12 cellular contexts compared by ENCODE assay signal in the genomic region with DNA sequence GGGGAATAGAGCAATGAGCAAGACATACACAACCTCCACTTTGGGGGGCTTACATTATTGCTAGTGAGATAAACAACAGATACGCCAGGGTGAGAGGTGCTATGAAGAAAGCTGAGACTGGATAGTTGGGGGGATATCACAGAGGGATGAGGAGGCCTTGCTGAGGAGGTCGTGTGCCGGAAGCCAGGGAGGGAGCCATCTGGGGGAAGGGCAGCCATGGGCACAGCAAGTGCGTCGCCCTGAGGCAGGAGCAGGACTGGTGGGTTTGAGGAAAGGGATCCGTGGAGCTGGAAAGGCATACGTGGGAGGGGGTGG. TPM values are rescaled to one million over a fixed set of nuclear protein-coding genes. Genes with fewer than 3 reads are reported as not detected.
DNase-seq lines count a peak whose midpoint lies in the region; TF ChIP-seq lines count a peak whose summit lies in the region.
"Had no signal": no experiment of that assay in that cellular context is flagged by ENCODE, and none has a peak within 500 bp of the region (broad histone marks: within the 10 kb centered on the region; RNA-seq: fewer than 3 reads in every experiment).

No MANE protein-coding gene starts in this region.

- H3K4me3 ChIP-seq in DOHH2 (ENCODE audit: low read length), result peak overlapping the region; percentile 69
- H3K4me3 ChIP-seq: A549, GM23248 had no signal

- no peaks in the 10 kb centered on the region for H3K36me3 ChIP-seq in DOHH2 (ENCODE audit: control insufficient read depth, low read length)

- peak overlapping the region; percentile 2 for H3K27ac Mint-ChIP-seq in activated CD4-positive, alpha-beta T cell treated with anti-CD3 and anti-CD28 coated beads, Interleukin-2, amount 10 ng/mL, durations not matched to agents 7 days and 5 days
- peak overlapping the region; percentile 11 for H3K27ac Mint-ChIP-seq in activated T-helper 1 cell treated with anti-CD3 and anti-CD28 coated beads, Interleukin-12 subunit alpha, Interleukin-12 subunit beta, Interleukin-2, Interleukin-4 antibody, amounts not matched to agents 30 ng/mL and 10 ng/mL and 1 ng/mL, durations not matched to agents 14 hours and 24 hours and 36 hours
- no peak overlapping the region for H3K27ac Mint-ChIP-seq in nephron progenitor cell

- H3K27me3 Mint-ChIP-seq in activated CD4-positive, alpha-beta T cell treated with anti-CD3 and anti-CD28 coated beads, Interleukin-2, amount 10 ng/mL, durations not matched to agents 7 days and 5 days, result peaks cover 2% of the 10 kb centered on the region
- peaks cover 11% of the 10 kb centered on the region for H3K27me3 Mint-ChIP-seq in activated T-helper 1 cell treated with anti-CD3 and anti-CD28 coated beads, Interleukin-12 subunit alpha, Interleukin-12 subunit beta, Interleukin-2, Interleukin-4 antibody, amounts not matched to agents 30 ng/mL and 10 ng/mL and 1 ng/mL, durations not matched to agents 14 hours and 24 hours and 36 hours (ENCODE audit: insufficient read depth)
- peaks cover 21% of the 10 kb centered on the region for H3K27me3 Mint-ChIP-seq in nephron progenitor cell (ENCODE audit: low read depth, poor library complexity)

- no peaks in the 10 kb centered on the region for H3K9me2 ChIP-seq in DOHH2 (replicated peaks; ENCODE audit: control insufficient read depth, low read length)
- H3K9me2 ChIP-seq: SK-N-SH had no signal

- peak overlapping the region; percentile 61 for H3K4me3 Mint-ChIP-seq in activated CD4-positive, alpha-beta T cell treated with anti-CD3 and anti-CD28 coated beads, Interleukin-2, amount 10 ng/mL, durations not matched to agents 7 days and 5 days
- no peak overlapping the region for H3K4me3 Mint-ChIP-seq in activated T-helper 1 cell treated with anti-CD3 and anti-CD28 coated beads, Interleukin-12 subunit alpha, Interleukin-12 subunit beta, Interleukin-2, Interleukin-4 antibody, amounts not matched to agents 30 ng/mL and 10 ng/mL and 1 ng/mL, durations not matched to agents 14 hours and 24 hours and 36 hours
- peak overlapping the region; percentile 18 for H3K4me3 Mint-ChIP-seq in nephron progenitor cell

- peak overlapping the region; percentile 86 for H3K4me2 ChIP-seq in DOHH2 (ENCODE audit: low read length)
- H3K4me2 ChIP-seq: A549, SK-N-SH had no signal

- no peak for TF ChIP-seq CTCF in DOHH2 (IDR thresholded peaks at IDR 0.05; ENCODE audit: low read depth, low read length, poor library complexity, severe bottlenecking)
- TF ChIP-seq CTCF in nephron progenitor cell (IDR thresholded peaks at IDR 0.05), result no peak

- intact Hi-C loops in activated T-helper 1 cell treated with anti-CD3 and anti-CD28 coated beads, Interleukin-12 subunit alpha, Interleukin-12 subunit beta, Interleukin-2, Interleukin-4 antibody, amounts not matched to agents 30 ng/mL and 10 ng/mL and 1 ng/mL, durations not matched to agents 14 hours and 24 hours and 36 hours (cut with micrococcal nuclease), result no loop called here

- peaks cover 64% of the 10 kb centered on the region for H3K4me1 ChIP-seq in DOHH2 (ENCODE audit: control insufficient read depth, low read length)

- H3K4me1 Mint-ChIP-seq in activated CD4-positive, alpha-beta T cell treated with anti-CD3 and anti-CD28 coated beads, Interleukin-2, amount 10 ng/mL, durations not matched to agents 7 days and 5 days, result peaks cover 27% of the 10 kb centered on the region
- H3K4me1 Mint-ChIP-seq in activated T-helper 1 cell treated with anti-CD3 and anti-CD28 coated beads, Interleukin-12 subunit alpha, Interleukin-12 subunit beta, Interleukin-2, Interleukin-4 antibody, amounts not matched to agents 30 ng/mL and 10 ng/mL and 1 ng/mL, durations not matched to agents 14 hours and 24 hours and 36 hours (ENCODE audit: low read depth), result peaks cover 22% of the 10 kb centered on the region
- H3K4me1 Mint-ChIP-seq in nephron progenitor cell, result peaks cover 43% of the 10 kb centered on the region

- POLR2A ChIA-PET in activated CD4-positive, alpha-beta T cell treated with anti-CD3 and anti-CD28 coated beads, Interleukin-2, amount 10 ng/mL, durations not matched to agents 7 days and 5 days (lab: Charles Lee), result no interaction called here

- no peaks in the 10 kb centered on the region for H3K27me3 ChIP-seq in DOHH2 (ENCODE audit: control insufficient read depth, low read length)

- peak overlapping the region; percentile 94 for H3K27ac ChIP-seq in DOHH2 (ENCODE audit: low read depth, low read length)
- H3K27ac ChIP-seq: GM23248 had no signal

- H3K79me2 ChIP-seq in DOHH2 (ENCODE audit: control insufficient read depth, low read length), result no peaks in the 10 kb centered on the region

- no peaks in the 10 kb centered on the region for H3K9me3 ChIP-seq in DOHH2 (ENCODE audit: control insufficient read depth, insufficient read depth, low read length)
- H3K9me3 ChIP-seq: A549, SK-N-SH had no signal

- no peaks in the 10 kb centered on the region for H3K9me3 Mint-ChIP-seq in activated CD4-positive, alpha-beta T cell treated with anti-CD3 and anti-CD28 coated beads, Interleukin-2, amount 10 ng/mL, durations not matched to agents 7 days and 5 days
- H3K9me3 Mint-ChIP-seq in activated T-helper 1 cell treated with anti-CD3 and anti-CD28 coated beads, Interleukin-12 subunit alpha, Interleukin-12 subunit beta, Interleukin-2, Interleukin-4 antibody, amounts not matched to agents 30 ng/mL and 10 ng/mL and 1 ng/mL, durations not matched to agents 14 hours and 24 hours and 36 hours, result no peaks in the 10 kb centered on the region
- H3K9me3 Mint-ChIP-seq in nephron progenitor cell, result no peaks in the 10 kb centered on the region

- no peaks in the 10 kb centered on the region for H4K20me1 ChIP-seq in DOHH2 (ENCODE audit: control insufficient read depth, insufficient read depth, low read depth, low read length)

- peaks cover 29% of the 10 kb centered on the region for H3F3A ChIP-seq in DOHH2 (ENCODE audit: control insufficient read depth, insufficient read depth)

- no peaks in the 10 kb centered on the region for H3K36me3 Mint-ChIP-seq in activated CD4-positive, alpha-beta T cell treated with anti-CD3 and anti-CD28 coated beads, Interleukin-2, amount 10 ng/mL, durations not matched to agents 7 days and 5 days (ENCODE audit: low read depth)
- H3K36me3 Mint-ChIP-seq in activated T-helper 1 cell treated with anti-CD3 and anti-CD28 coated beads, Interleukin-12 subunit alpha, Interleukin-12 subunit beta, Interleukin-2, Interleukin-4 antibody, amounts not matched to agents 30 ng/mL and 10 ng/mL and 1 ng/mL, durations not matched to agents 14 hours and 24 hours and 36 hours (ENCODE audit: low read depth), result peaks cover 2% of the 10 kb centered on the region
- no peaks in the 10 kb centered on the region for H3K36me3 Mint-ChIP-seq in nephron progenitor cell (ENCODE audit: low read depth)

- DNase-seq in activated CD4-positive, alpha-beta T cell treated with anti-CD3 and anti-CD28 coated beads, Interleukin-2, amount 10 ng/mL, durations not matched to agents 7 days and 5 days, result no peak
- DNase-seq in activated CD4-positive, alpha-beta T cell treated with anti-CD3 and anti-CD28 coated beads for 4 hours, result no peak
- DNase-seq in activated T-helper 1 cell treated with anti-CD3 and anti-CD28 coated beads, Interleukin-12 subunit alpha, Interleukin-12 subunit beta, Interleukin-2, Interleukin-4 antibody, amounts not matched to agents 30 ng/mL and 10 ng/mL and 1 ng/mL, durations not matched to agents 14 hours and 24 hours and 36 hours (ENCODE audit: low spot score), result no peak
- DNase-seq in nephron progenitor cell (no peak), NCI-H1417 (lab: John Stamatoyannopoulos, UW) (no peak), RPMI8226 (no peak), LoVo (ENCODE audit: low spot score) (no peak)
- DNase-seq: GM23248, NCI-H2171, SK-N-SH had no signal

- CTCF ChIA-PET in activated CD4-positive, alpha-beta T cell treated with anti-CD3 and anti-CD28 coated beads, Interleukin-2, amount 10 ng/mL, durations not matched to agents 7 days and 5 days (lab: Charles Lee), result interaction anchor here (0.6 to 2.8 kb wide), 7 partner anchors 12 to 1663 kb away, joined by 4 to 8 read pairs (median 7); partner anchors contain the start of genes BAK1 and UQCC2

RNA-seq across cellular contexts. Expression of gene BAK1, which starts 12.2 kb away (rescaled TPM):
- total RNA-seq in activated CD4-positive, alpha-beta T cell treated with anti-CD3 and anti-CD28 coated beads, Interleukin-2, amount 10 ng/mL, durations not matched to agents 7 days and 5 days, result 10 to 100 TPM; 69.2 to 77.6 TPM
- 67.0 and 67.9 TPM in 2 replicates for total RNA-seq in activated T-helper 1 cell treated with anti-CD3 and anti-CD28 coated beads, Interleukin-12 subunit alpha, Interleukin-12 subunit beta, Interleukin-2, Interleukin-4 antibody, amounts not matched to agents 30 ng/mL and 10 ng/mL and 1 ng/mL, durations not matched to agents 14 hours and 24 hours and 36 hours

RNA-seq across cellular contexts. Expression of gene ITPR3, which starts 28.9 kb away (rescaled TPM):
- total RNA-seq in activated CD4-positive, alpha-beta T cell treated with anti-CD3 and anti-CD28 coated beads, Interleukin-2, amount 10 ng/mL, durations not matched to agents 7 days and 5 days, result 10 to 100 TPM; 64.2 to 65.8 TPM
- 42.7 and 42.9 TPM in 2 replicates for total RNA-seq in activated T-helper 1 cell treated with anti-CD3 and anti-CD28 coated beads, Interleukin-12 subunit alpha, Interleukin-12 subunit beta, Interleukin-2, Interleukin-4 antibody, amounts not matched to agents 30 ng/mL and 10 ng/mL and 1 ng/mL, durations not matched to agents 14 hours and 24 hours and 36 hours
